Comparison of ENCODE assay signal across 8 cellular contexts in genomic region chr20:45812157-45813005, GRCh38. TPM values are rescaled to one million over a fixed set of nuclear protein-coding genes. Genes with fewer than 3 reads are reported as not detected.
DNase-seq lines count a peak whose midpoint lies in the region; ATAC-seq, FAIRE-seq and TF ChIP-seq lines count a peak whose summit lies in the region.

UBE2C (plus strand) TSS chr20:45812644; CDS start chr20:45812696, 52 bp downstream.

- DNase-seq in GM12892 (ENCODE audit: insufficient read length) (peak; percentile 97), NCI-H146 (lab: John Stamatoyannopoulos, UW) (peak; percentile 99), amniotic epithelial cell (ENCODE audit: low read depth) (peak; percentile 100), left cardiac atrium (peak; percentile 97), posterior vena cava (ENCODE audit: low spot score) (peak; percentile 99), ureter (ENCODE audit: low spot score) (peak; percentile 98)

- peak; percentile 98 for ATAC-seq in HG02852 (IDR thresholded peaks at IDR 0.05; ENCODE audit: unreplicated experiment)
- peak; percentile 99 to 100 for ATAC-seq in left cardiac atrium

- FAIRE-seq in GM12892 (lab: Jason Lieb, UNC), result peak; percentile 92

- TF ChIP-seq POLR2A in GM12892 (IDR thresholded peaks at IDR 0.05; ENCODE audit: low read depth, low read length), result peak; percentile 50; the same call in 1 of the 2 replicates

- intact Hi-C loops in T-helper 1 cell treated with Interleukin-12 subunit alpha and Interleukin-12 subunit beta and Interleukin-4 antibody, amounts not matched to agents 30 ng/mL and 1 ng/mL, for 36 hours (cut with micrococcal nuclease), result loop anchor here (1.0 to 2.0 kb wide), 10 partner anchors 13 to 927 kb away; partner anchors contain the start of genes ACOT8, CTSA, DNTTIP1 and ELMO2
- intact Hi-C loops in left cardiac atrium (cut with DNase I), result no loop called here
- intact Hi-C loops in posterior vena cava (cut with DNase I), result loop anchor here in 1 of 2 donors (10.0 kb wide), 1 partner anchor 152 kb away; no protein-coding TSS in a partner anchor

RNA-seq across cellular contexts. Expression of gene UBE2C, which starts in this region (rescaled TPM):
- polyA plus RNA-seq in GM12892 (2012; ENCODE audit: missing spikeins), result 61.6 TPM
- 132 and 140 TPM in 2 replicates for total RNA-seq in T-helper 1 cell treated with Interleukin-12 subunit alpha and Interleukin-12 subunit beta and Interleukin-4 antibody, amounts not matched to agents 30 ng/mL and 1 ng/mL, for 36 hours
- total RNA-seq in left cardiac atrium (1 to 10 TPM in 1 of 2 donors, under 1 TPM in 1; 0.73 to 1.6 TPM), posterior vena cava (under 1 TPM in 1 of 2 donors, not detected in 1; 0.79 TPM), ureter (1.1 TPM)

Comparison
In these comparisons a context has a peak if more than half of its experiments do, and no peak if none do; other contexts are left out.
1. Peak in every context shown above with its lines: DNase-seq and ATAC-seq.
2. RNA of gene UBE2C (total RNA-seq): 132 to 140 TPM in T-helper 1 cell treated with Interleukin-12 subunit alpha and Interleukin-12 subunit beta and Interleukin-4 antibody, amounts not matched to agents 30 ng/mL and 1 ng/mL, for 36 hours; 0.73 to 1.6 TPM in left cardiac atrium, 1.1 TPM in ureter (single experiment) and 0.79 TPM in posterior vena cava; every median in the first group is over 10 times any median in the second.
3. Peak in DNase-seq in posterior vena cava; RNA of the gene not detected or under 1 TPM.